In the genomic region with DNA sequence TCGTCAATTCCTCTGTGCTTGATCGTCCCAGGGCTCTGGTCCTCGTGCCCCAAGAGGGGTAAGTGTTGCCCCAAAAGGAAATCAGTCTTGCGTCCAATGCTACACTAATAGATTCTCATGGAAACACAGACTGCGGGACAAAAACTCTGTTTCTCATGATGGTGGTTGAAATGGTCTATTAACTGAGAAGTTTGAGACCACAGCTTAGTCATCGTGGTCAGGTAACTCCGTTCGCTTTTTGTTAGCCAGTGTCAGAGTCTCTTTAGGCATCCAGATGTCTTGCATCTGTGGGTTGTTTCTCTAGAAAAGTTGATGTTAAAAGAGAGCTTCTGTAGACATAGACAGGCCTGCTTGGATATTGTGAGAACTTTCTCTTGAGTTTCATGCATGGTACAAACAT, we compare ENCODE assay signal across 8 cellular contexts.
DNase-seq lines count a peak whose midpoint lies in the region; ATAC-seq and TF ChIP-seq lines count a peak whose summit lies in the region.

No MANE protein-coding gene starts in this region.

- H3K4me1 ChIP-seq in lower lobe of right lung, result no peaks in the 10 kb centered on the region

- ATAC-seq in GM18499 (IDR thresholded peaks at IDR 0.05; ENCODE audit: insufficient read depth, unreplicated experiment), result peak; percentile 75
- ATAC-seq in GM21390 (IDR thresholded peaks at IDR 0.05; ENCODE audit: unreplicated experiment), result peak; percentile 91
- ATAC-seq in HG03432 (IDR thresholded peaks at IDR 0.05; ENCODE audit: unreplicated experiment), result peak; percentile 91
- no peak for ATAC-seq in lower lobe of right lung

- H3K4me3 Mint-ChIP-seq in activated CD4-positive, alpha-beta memory T cell treated with anti-CD3 and anti-CD28 coated beads for 36 hours, result no peak overlapping the region

- H3K9me3 ChIP-seq in lower lobe of right lung, result no peaks in the 10 kb centered on the region

- in situ Hi-C loops in astrocyte of the spinal cord (cut with HindIII; ENCODE audit: low sequenced_read_pairs), result no loop called here

- peaks cover 34% of the 10 kb centered on the region for H3K4me1 Mint-ChIP-seq in activated CD4-positive, alpha-beta memory T cell treated with anti-CD3 and anti-CD28 coated beads for 36 hours (ENCODE audit: low read depth)

- TF ChIP-seq CTCF in astrocyte of the spinal cord (IDR thresholded peaks at IDR 0.05; ENCODE audit: low read depth, low read length) (no peak), lower lobe of right lung (IDR thresholded peaks at IDR 0.05) (no peak)

- H3K4me3 ChIP-seq in astrocyte of the spinal cord (ENCODE audit: low read depth, low read length) (no peak overlapping the region), lower lobe of right lung (no peak overlapping the region)

- H3K9me3 Mint-ChIP-seq in activated CD4-positive, alpha-beta memory T cell treated with anti-CD3 and anti-CD28 coated beads for 36 hours, result no peaks in the 10 kb centered on the region

- DNase-seq in astrocyte of the spinal cord (ENCODE audit: low read depth, low spot score) (peak; percentile 76), kidney glomerular epithelial cell (lab: John Stamatoyannopoulos, UW) (no peak), lower lobe of right lung (no peak)
- no peak for DNase-seq in activated CD4-positive, alpha-beta memory T cell treated with anti-CD3 and anti-CD28 coated beads for 36 hours
- no peak for DNase-seq in effector CD8-positive, alpha-beta T cell (lab: John Stamatoyannopoulos, UW)

- no peak overlapping the region for H3K27ac Mint-ChIP-seq in activated CD4-positive, alpha-beta memory T cell treated with anti-CD3 and anti-CD28 coated beads for 36 hours

- H3K27me3 Mint-ChIP-seq in activated CD4-positive, alpha-beta memory T cell treated with anti-CD3 and anti-CD28 coated beads for 36 hours, result no peaks in the 10 kb centered on the region

- intact Hi-C loops in activated CD4-positive, alpha-beta memory T cell treated with anti-CD3 and anti-CD28 coated beads for 36 hours (cut with micrococcal nuclease), result no loop called here
- intact Hi-C loops in lower lobe of right lung (cut with DNase I), result no loop called here

- CTCF ChIA-PET in activated CD4-positive, alpha-beta memory T cell treated with anti-CD3 and anti-CD28 coated beads for 36 hours (lab: Charles Lee), result interaction anchor here (1.3 to 2.9 kb wide), 2 partner anchors 34 to 235 kb away, joined by 3 to 7 read pairs; no protein-coding TSS in a partner anchor

- POLR2A ChIA-PET in activated CD4-positive, alpha-beta memory T cell treated with anti-CD3 and anti-CD28 coated beads for 36 hours (lab: Charles Lee), result no interaction called here

- peaks cover 46% of the 10 kb centered on the region for H3K36me3 ChIP-seq in lower lobe of right lung

- H3K36me3 Mint-ChIP-seq in activated CD4-positive, alpha-beta memory T cell treated with anti-CD3 and anti-CD28 coated beads for 36 hours, result peaks cover 34% of the 10 kb centered on the region

- H3K27me3 ChIP-seq in lower lobe of right lung (ENCODE audit: low read depth), result no peaks in the 10 kb centered on the region

- H3K27ac ChIP-seq in lower lobe of right lung, result no peak overlapping the region

Comparison
In these comparisons a context has a peak if more than half of its experiments do, and no peak if none do; other contexts are left out.
1. ATAC-seq: peak in GM18499 (single experiment), GM21390 (single experiment) and HG03432 (single experiment); none in lower lobe of right lung (0 of 2).